1 cellular context compared by ENCODE assay signal in genomic region chr1:230278871-230279582, GRCh38.
TF ChIP-seq lines count a peak whose summit lies in the region.

No MANE protein-coding gene starts in this region.

TF ChIP-seq in GM23338, 12 proteins besides CTCF, POLR2A, EP300 and RAD21 (continued from another document):
- TF ChIP-seq REST (IDR thresholded peaks at IDR 0.05; ENCODE audit: unreplicated experiment) = no peak
- no peak for TF ChIP-seq NANOG (IDR thresholded peaks at IDR 0.05; ENCODE audit: borderline replicate concordance)
- TF ChIP-seq ZNF331 (CRISPR knock-in tag; IDR thresholded peaks at IDR 0.05; ENCODE audit: low read depth) = no peak
- no peak for TF ChIP-seq ZNF462 (CRISPR knock-in tag; IDR thresholded peaks at IDR 0.05)
- TF ChIP-seq JUNB (IDR thresholded peaks at IDR 0.05; ENCODE audit: unreplicated experiment) = no peak
